Comparison of ENCODE assay signal across 8 cellular contexts in the genomic region with DNA sequence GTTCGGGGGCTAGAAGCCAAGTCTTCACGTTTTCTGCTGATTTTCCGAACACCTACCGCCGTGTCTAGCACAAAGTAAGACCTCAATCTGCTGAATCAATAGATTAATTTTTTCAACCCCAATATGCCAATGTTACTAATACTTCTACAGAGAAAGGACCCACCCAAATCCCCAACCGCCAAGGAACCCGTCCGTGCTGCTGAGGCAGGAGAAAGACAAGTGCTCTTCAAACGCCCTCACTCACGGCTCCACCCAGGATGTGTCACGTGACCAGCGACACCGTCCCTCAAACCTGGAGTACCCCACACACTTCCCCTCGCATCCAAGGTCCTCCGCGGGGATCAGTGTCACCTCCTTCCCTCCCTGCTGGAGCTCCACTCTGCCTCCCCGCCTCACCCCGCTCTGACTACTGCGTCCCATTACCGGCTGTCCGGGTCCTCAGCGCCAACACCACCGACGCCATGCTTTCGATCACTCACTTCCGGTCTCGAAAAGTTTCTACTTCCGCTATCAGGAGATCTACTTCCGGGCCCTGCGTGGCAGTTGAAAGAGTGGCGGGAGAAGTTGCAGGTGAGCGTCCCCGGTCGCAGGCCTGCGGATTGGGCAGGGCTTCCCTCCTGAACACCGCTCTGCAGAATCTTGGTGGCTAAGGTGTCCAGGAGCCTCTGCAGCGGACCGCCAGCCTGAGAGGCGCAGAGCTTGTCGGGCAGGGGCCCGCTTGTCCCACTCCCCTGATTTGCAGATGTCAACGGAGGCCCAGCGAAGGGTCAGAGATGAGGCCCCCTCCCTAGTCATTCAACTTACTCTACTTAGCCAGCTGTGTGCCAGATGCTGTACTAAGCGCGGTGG. TPM values are rescaled to one million over a fixed set of nuclear protein-coding genes. Genes with fewer than 3 reads are reported as not detected.
DNase-seq lines count a peak whose midpoint lies in the region; ATAC-seq and TF ChIP-seq lines count a peak whose summit lies in the region.

A gene with protein sequence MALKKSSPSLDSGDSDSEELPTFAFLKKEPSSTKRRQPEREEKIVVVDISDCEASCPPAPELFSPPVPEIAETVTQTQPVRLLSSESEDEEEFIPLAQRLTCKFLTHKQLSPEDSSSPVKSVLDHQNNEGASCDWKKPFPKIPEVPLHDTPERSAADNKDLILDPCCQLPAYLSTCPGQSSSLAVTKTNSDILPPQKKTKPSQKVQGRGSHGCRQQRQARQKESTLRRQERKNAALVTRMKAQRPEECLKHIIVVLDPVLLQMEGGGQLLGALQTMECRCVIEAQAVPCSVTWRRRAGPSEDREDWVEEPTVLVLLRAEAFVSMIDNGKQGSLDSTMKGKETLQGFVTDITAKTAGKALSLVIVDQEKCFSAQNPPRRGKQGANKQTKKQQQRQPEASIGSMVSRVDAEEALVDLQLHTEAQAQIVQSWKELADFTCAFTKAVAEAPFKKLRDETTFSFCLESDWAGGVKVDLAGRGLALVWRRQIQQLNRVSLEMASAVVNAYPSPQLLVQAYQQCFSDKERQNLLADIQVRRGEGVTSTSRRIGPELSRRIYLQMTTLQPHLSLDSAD (plus strand): TSS at position 522 of the 849 bp plus-strand sequence. CDS start 1,980 bp downstream, outside the sequence.
A gene (minus strand): TSS at position 477 of the 849 bp plus-strand sequence. CDS start 14 bp downstream, at position 463.

- H3K9me3 ChIP-seq in BLaER1 = no peaks in the 10 kb centered on the region

- peaks cover 21% of the 10 kb centered on the region for H3K4me1 ChIP-seq in BLaER1

- peaks cover 59% of the 10 kb centered on the region for H3K36me3 ChIP-seq in BLaER1

- H3K4me2 ChIP-seq in BLaER1 = peak within 1 kb of the TSS; percentile 88

- WGBS in lower leg skin, 2 donors = 1% methylated on average over 32 to 45 of the region's 45 CpGs

- H3K27me3 ChIP-seq in BLaER1 (no peaks in the 10 kb centered on the region), dorsolateral prefrontal cortex (no peaks in the 10 kb centered on the region)

- TF ChIP-seq POLR2A in lower leg skin (IDR thresholded peaks at IDR 0.05) = no peak

- H4K20me1 ChIP-seq in BLaER1 = no peaks in the 10 kb centered on the region

- DNase-seq in NCI-H748 (lab: John Stamatoyannopoulos, UW; ENCODE audit: unreplicated experiment) (peak; percentile 91), dorsolateral prefrontal cortex (peak; percentile 77 to 93 (median 88)), lower leg skin (ENCODE audit: low spot score in 2 of 2) (peak; percentile 82 to 97)
- DNase-seq in activated CD4-positive, alpha-beta T cell treated with anti-CD3 and anti-CD28 coated beads, Interleukin-2, amount 50 U/mL, for 4 hours = peak; percentile 81
- DNase-seq in stimulated activated CD4-positive, alpha-beta T cell treated with anti-CD3 and anti-CD28 coated beads, Interleukin-4, amount 100 ng/mL, for 48 hours (ENCODE audit: low read depth in 2 of 2) = peak; percentile 73 to 79

- TF ChIP-seq CTCF in dorsolateral prefrontal cortex (IDR thresholded peaks at IDR 0.05 in 54 of 56, conservative IDR thresholded peaks at IDR 0.05 in 2 of 56; ENCODE audit: low read depth in 1 of 56, partially characterized antibody in 56 of 56) (peak in 27 of 56 donors; percentile 8 to 56 (median 28)), lower leg skin (IDR thresholded peaks at IDR 0.05) (no peak)

- H3K4me3 ChIP-seq in BLaER1 (peak within 1 kb of the TSS; percentile 75), dorsolateral prefrontal cortex (peak within 1 kb of the TSS; percentile 62 to 99 (median 85)), lower leg skin (ENCODE audit: low read depth, poor library complexity, severe bottlenecking) (peak within 1 kb of the TSS; percentile 53)

- peak; percentile 84 for ATAC-seq in GM19328 (IDR thresholded peaks at IDR 0.05; ENCODE audit: unreplicated experiment)
- ATAC-seq in HG03521 (IDR thresholded peaks at IDR 0.05; ENCODE audit: unreplicated experiment) = peak; percentile 80

- peak within 1 kb of the TSS; percentile 91 for H3K9ac ChIP-seq in BLaER1

- intact Hi-C loops in dorsolateral prefrontal cortex (cut with DNase I) (no loop called here), lower leg skin (cut with DNase I; ENCODE audit: low total_unique reads) (no loop called here)

- peak within 1 kb of the TSS; percentile 93 for H3K27ac ChIP-seq in BLaER1
- H3K27ac ChIP-seq in dorsolateral prefrontal cortex = peak within 1 kb of the TSS; percentile 69 to 99 (median 96)

RNA-seq across cellular contexts. Expression of the first gene that starts in this region (rescaled TPM):
- total RNA-seq in dorsolateral prefrontal cortex = 1 to 10 TPM in 73 of 120 experiments, under 1 TPM in 36, not detected in 11; 0.19 to 4.9 (median 1.3) TPM
- 1 to 10 TPM in 1 of 4 donors, under 1 TPM in 3; 0.27 to 1.3 (median 0.38) TPM for total RNA-seq in lower leg skin

RNA-seq across cellular contexts. Expression of the second gene that starts in this region (rescaled TPM):
- 10 to 100 TPM; 38.9 to 85.2 (median 61.6) TPM for total RNA-seq in dorsolateral prefrontal cortex
- 10 to 100 TPM; 52.1 to 56.0 (median 53.3) TPM for total RNA-seq in lower leg skin

Comparison
In these comparisons a context has a peak if more than half of its experiments do, and no peak if none do; other contexts are left out.
1. Peak in every context shown above with its lines: DNase-seq, ATAC-seq, H3K4me3 ChIP-seq and H3K27ac ChIP-seq.